In genomic region chrX:84339507-84340364, GRCh38 we compare ENCODE assay signal across 1 cellular context.
TF ChIP-seq lines count a peak whose summit lies in the region.

No MANE protein-coding gene starts in this region.

TF ChIP-seq in GM23338, 12 proteins besides CTCF, POLR2A, EP300 and RAD21 (continued from another document):
- TF ChIP-seq ZNF462 (CRISPR knock-in tag; IDR thresholded peaks at IDR 0.05), result no peak
